ENCODE assay signal across 8 cellular contexts in genomic region chr15:69478259-69478687, GRCh38. TPM values are rescaled to one million over a fixed set of nuclear protein-coding genes. Genes with fewer than 3 reads are reported as not detected.
A peak's percentile ranks its signal among the peaks of the same experiment; 100 is the strongest.
DNase-seq lines count a peak whose midpoint lies in the region; ATAC-seq, FAIRE-seq and TF ChIP-seq lines count a peak whose summit lies in the region.

No MANE protein-coding gene starts in this region.

- H3K27ac ChIP-seq in left lung, result no peak overlapping the region

- DNase-seq in GDM1 (lab: John Stamatoyannopoulos, UW) (peak; percentile 43), NCI-H1048 (lab: John Stamatoyannopoulos, UW) (peak; percentile 7), bronchial epithelial cell (ENCODE audit: low read depth) (no peak), left lung (peak in 1 of 2 donors; percentile 86)
- DNase-seq in stimulated activated naive CD4-positive, alpha-beta T cell (lab: John Stamatoyannopoulos, UW), result peak in 4 of 6 experiments; percentile 3 to 16 (median 13)

- H3K4me3 ChIP-seq in bronchial epithelial cell (ENCODE audit: low read depth, low read length) (no peak overlapping the region), left lung (no peak overlapping the region)

- ATAC-seq in SK-N-SH treated with all-trans-retinoic acid at 6 μM for 48 hours, result peak; percentile 70
- ATAC-seq in left lung, result peak; percentile 51
- ATAC-seq in HG02840 (IDR thresholded peaks at IDR 0.05; ENCODE audit: low FRiP score, unreplicated experiment), result no peak
- ATAC-seq in HG03159 (IDR thresholded peaks at IDR 0.05; ENCODE audit: unreplicated experiment), result no peak

- no peaks in the 10 kb centered on the region for H3K4me1 ChIP-seq in left lung

- no peaks in the 10 kb centered on the region for H3K36me3 ChIP-seq in bronchial epithelial cell (ENCODE audit: control insufficient read depth, insufficient read depth, low read length)
- H3K36me3 ChIP-seq in left lung, result no peaks in the 10 kb centered on the region

- intact Hi-C loops in left lung (cut with DNase I), result no loop called here

- H3K9me3 ChIP-seq in left lung, result no peaks in the 10 kb centered on the region

- peak; percentile 89 for TF ChIP-seq CTCF in bronchial epithelial cell (IDR thresholded peaks at IDR 0.05; ENCODE audit: insufficient read depth, low read length, severe bottlenecking)
- TF ChIP-seq CTCF in left lung (IDR thresholded peaks at IDR 0.05), result peak; percentile 69 to 88

- H3K27me3 ChIP-seq in bronchial epithelial cell (ENCODE audit: control insufficient read depth, insufficient read depth, low read length) (peaks cover 2% of the 10 kb centered on the region), left lung (no peaks in the 10 kb centered on the region)

- no peak for FAIRE-seq in bronchial epithelial cell (lab: Jason Lieb, UNC)

TF ChIP-seq in SK-N-SH treated with all-trans-retinoic acid at 6 μM for 48 hours, 23 proteins besides CTCF, POLR2A, EP300 and RAD21:
- TF ChIP-seq SNAI2 (CRISPR knock-in tag; IDR thresholded peaks at IDR 0.05) (no peak), CSRNP3 (CRISPR knock-in tag; IDR thresholded peaks at IDR 0.05) (no peak), ARNTL (CRISPR knock-in tag; IDR thresholded peaks at IDR 0.05; ENCODE audit: borderline replicate concordance, low read depth) (no peak), ZNF70 (CRISPR knock-in tag; IDR thresholded peaks at IDR 0.05) (no peak), ZFP30 (CRISPR knock-in tag; IDR thresholded peaks at IDR 0.05) (no peak), CSDC2 (CRISPR knock-in tag; IDR thresholded peaks at IDR 0.05) (no peak)

RNA-seq across cellular contexts. Expression of gene RPLP1, which starts 25.7 kb away (rescaled TPM):
- total RNA-seq in bronchial epithelial cell (47.4 and 57.4 TPM in 2 replicates), left lung (1,000 to 10,000 TPM; 1,369 to 1,478 TPM)

Comparison
In these comparisons a context has a peak if more than half of its experiments do, and no peak if none do; other contexts are left out.
1. ATAC-seq: peak in SK-N-SH treated with all-trans-retinoic acid at 6 μM for 48 hours (single experiment) and left lung (single experiment); none in HG02840 (single experiment) and HG03159 (single experiment).
2. RNA of gene RPLP1, which starts 25.7 kb away (total RNA-seq): 1,369 to 1,478 TPM in left lung; 47.4 to 57.4 TPM in bronchial epithelial cell; every median in the first group is over 10 times any median in the second.